Comparison of ENCODE assay signal across 26 cellular contexts in genomic region chr2:139156730-139157129, GRCh38.
"Had no signal": no experiment of that assay in that cellular context is flagged by ENCODE, and none has a peak within 500 bp of the region (broad histone marks: within the 10 kb centered on the region; RNA-seq: fewer than 3 reads in every experiment).

No MANE protein-coding gene starts in this region.

- H3K9me3 ChIP-seq: breast epithelium had no signal

- DNase-seq: activated B cell treated with CpG ODN at 0.5 μM for 24 hours; activated CD4-positive, alpha-beta T cell treated with anti-CD3 and anti-CD28 coated beads for 1 hour; activated CD4-positive, alpha-beta T cell treated with anti-CD3 and anti-CD28 coated beads, Interleukin-2, amount 10 ng/mL, durations not matched to agents 24 days and 14 days; activated CD4-positive, alpha-beta T cell treated with anti-CD3 and anti-CD28 coated beads, Interleukin-2, amount 50 U/mL, for 48 hours; activated CD8-positive, alpha-beta memory T cell treated with anti-CD3 and anti-CD28 coated beads, Interleukin-2, amount 10 ng/mL, durations not matched to agents 7 days and 5 days; activated effector memory CD4-positive, alpha-beta T cell treated with Interleukin-2 at 50 U/mL for 16 hours; activated naive CD4-positive, alpha-beta T cell; activated T-cell treated with anti-CD3 and anti-CD28 coated beads, Interleukin-2, amount 50 U/mL, for 24 hours; aorta; caudate nucleus; Kasumi-1; NCI-H1048; NCI-H1417 treated with DMSO at 0.1 percent for 48 hours; NCI-H1694; NCI-H2029; NCI-H2107; NCI-H2171 treated with DMSO at 0.1 percent for 48 hours; NCI-H345; NCI-H510A; PC-9; SIG-M5; T-helper 17 cell; T-helper 9 cell had no signal

- H3K36me3 ChIP-seq: breast epithelium had no signal

- H2AFZ ChIP-seq: PC-9 had no signal

- H3K4me1 Mint-ChIP-seq: activated B cell treated with CpG ODN at 0.5 μM for 24 hours; activated CD4-positive, alpha-beta T cell treated with anti-CD3 and anti-CD28 coated beads, Interleukin-2, amount 10 ng/mL, durations not matched to agents 24 days and 14 days; activated CD8-positive, alpha-beta memory T cell treated with anti-CD3 and anti-CD28 coated beads, Interleukin-2, amount 10 ng/mL, durations not matched to agents 7 days and 5 days; activated naive CD4-positive, alpha-beta T cell treated with anti-CD3 and anti-CD28 coated beads, Interleukin-2, amount 50 U/mL, for 24 hours; T-helper 17 cell had no signal

- H3K4me3 ChIP-seq: breast epithelium, PC-9 had no signal

- H3K4me2 ChIP-seq: PC-9 had no signal

- H3K27ac ChIP-seq: breast epithelium, PC-9 had no signal

- H3K4me1 ChIP-seq: breast epithelium had no signal

- H3K27ac Mint-ChIP-seq: activated B cell treated with CpG ODN at 0.5 μM for 24 hours; activated CD4-positive, alpha-beta T cell treated with anti-CD3 and anti-CD28 coated beads, Interleukin-2, amount 10 ng/mL, durations not matched to agents 24 days and 14 days; activated CD8-positive, alpha-beta memory T cell treated with anti-CD3 and anti-CD28 coated beads, Interleukin-2, amount 10 ng/mL, durations not matched to agents 7 days and 5 days; activated naive CD4-positive, alpha-beta T cell treated with anti-CD3 and anti-CD28 coated beads, Interleukin-2, amount 50 U/mL, for 24 hours; activated T-cell treated with anti-CD3 and anti-CD28 coated beads, Interleukin-2, amount 50 U/mL, for 24 hours; activated T-helper 1 cell treated with anti-CD3 and anti-CD28 coated beads, Interleukin-12 subunit alpha, Interleukin-12 subunit beta, Interleukin-2, Interleukin-4 antibody, amounts not matched to agents 30 ng/mL and 10 ng/mL and 1 ng/mL, durations not matched to agents 14 hours and 24 hours and 36 hours; T-helper 17 cell had no signal

- H3K27me3 Mint-ChIP-seq: activated B cell treated with CpG ODN at 0.5 μM for 24 hours; activated CD4-positive, alpha-beta T cell treated with anti-CD3 and anti-CD28 coated beads, Interleukin-2, amount 10 ng/mL, durations not matched to agents 24 days and 14 days; activated CD8-positive, alpha-beta memory T cell treated with anti-CD3 and anti-CD28 coated beads, Interleukin-2, amount 10 ng/mL, durations not matched to agents 7 days and 5 days; activated naive CD4-positive, alpha-beta T cell treated with anti-CD3 and anti-CD28 coated beads, Interleukin-2, amount 50 U/mL, for 24 hours; activated T-cell treated with anti-CD3 and anti-CD28 coated beads, Interleukin-2, amount 50 U/mL, for 24 hours; T-helper 17 cell had no signal

- H3K4me3 Mint-ChIP-seq: activated B cell treated with CpG ODN at 0.5 μM for 24 hours; activated CD4-positive, alpha-beta T cell treated with anti-CD3 and anti-CD28 coated beads, Interleukin-2, amount 10 ng/mL, durations not matched to agents 24 days and 14 days; activated CD8-positive, alpha-beta memory T cell treated with anti-CD3 and anti-CD28 coated beads, Interleukin-2, amount 10 ng/mL, durations not matched to agents 7 days and 5 days; activated naive CD4-positive, alpha-beta T cell treated with anti-CD3 and anti-CD28 coated beads, Interleukin-2, amount 50 U/mL, for 24 hours; activated T-cell treated with anti-CD3 and anti-CD28 coated beads, Interleukin-2, amount 50 U/mL, for 24 hours; activated T-helper 1 cell treated with anti-CD3 and anti-CD28 coated beads, Interleukin-12 subunit alpha, Interleukin-12 subunit beta, Interleukin-2, Interleukin-4 antibody, amounts not matched to agents 30 ng/mL and 10 ng/mL and 1 ng/mL, durations not matched to agents 14 hours and 24 hours and 36 hours; T-helper 17 cell had no signal

- H3K36me3 Mint-ChIP-seq: activated CD8-positive, alpha-beta memory T cell treated with anti-CD3 and anti-CD28 coated beads, Interleukin-2, amount 10 ng/mL, durations not matched to agents 7 days and 5 days; activated naive CD4-positive, alpha-beta T cell treated with anti-CD3 and anti-CD28 coated beads, Interleukin-2, amount 50 U/mL, for 24 hours had no signal
